ENCODE assay signal across 1 cellular context in the genomic region with DNA sequence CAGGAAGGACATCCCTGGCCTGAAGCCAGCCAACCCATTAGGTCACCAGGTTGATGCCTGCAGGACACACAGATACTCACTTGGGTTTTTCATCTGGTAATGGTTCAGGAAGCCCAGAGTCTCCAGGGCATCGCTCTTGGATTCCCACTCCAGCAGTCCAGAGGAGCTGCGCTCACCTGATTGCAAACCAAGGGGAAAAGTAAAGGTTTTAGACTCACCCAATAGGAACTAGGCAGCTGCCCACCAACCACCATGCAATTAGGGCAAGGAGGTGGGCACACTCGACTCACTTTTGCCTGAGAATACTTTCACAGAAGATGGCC.
TF ChIP-seq lines count a peak whose summit lies in the region.

No MANE protein-coding gene starts in this region.

TF ChIP-seq in K562, 482 proteins besides CTCF, POLR2A, EP300 and RAD21:
- TF ChIP-seq SIN3A (IDR thresholded peaks at IDR 0.05; ENCODE audit: borderline replicate concordance in 2 of 2, control insufficient read depth in 1 of 2, low read depth in 2 of 2, low read length in 2 of 2) (no peak), CREBBP (IDR thresholded peaks at IDR 0.05; ENCODE audit: low read depth, low read length) (peak; percentile 73), ZHX1 (conservative IDR thresholded peaks at IDR 0.05; ENCODE audit: low read length) (no peak)
